In the genomic region with DNA sequence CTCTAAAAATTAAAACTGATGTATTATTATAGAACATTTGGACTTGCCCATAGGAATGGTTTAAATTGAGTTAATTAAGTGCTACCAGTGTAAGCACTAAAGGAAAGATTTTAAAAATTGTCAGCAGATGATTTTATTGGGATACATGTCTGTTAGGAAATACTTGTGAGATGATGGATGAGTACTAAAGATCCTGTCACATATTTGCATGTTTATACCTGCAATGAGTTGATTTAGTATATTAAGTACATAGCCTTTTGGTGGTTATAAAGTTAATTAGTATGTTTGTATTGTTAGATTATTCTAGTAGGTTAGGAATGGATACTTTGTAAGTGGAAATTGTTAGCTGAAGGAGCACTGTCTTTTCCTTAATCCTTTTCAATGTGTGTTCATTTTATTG, we compare ENCODE assay signal across 20 cellular contexts.
DNase-seq lines count a peak whose midpoint lies in the region; ATAC-seq and TF ChIP-seq lines count a peak whose summit lies in the region.
"Had no signal": no experiment of that assay in that cellular context is flagged by ENCODE, and none has a peak within 500 bp of the region (broad histone marks: within the 10 kb centered on the region; RNA-seq: fewer than 3 reads in every experiment).

No MANE protein-coding gene starts in this region.

- peaks cover 5% of the 10 kb centered on the region for H3K79me2 ChIP-seq in mammary epithelial cell (ENCODE audit: insufficient read depth, low read length)

- no peak overlapping the region for H3K9ac ChIP-seq in mammary epithelial cell (ENCODE audit: insufficient read depth, low read length)
- H3K9ac ChIP-seq: BLaER1 treated with 17β-estradiol and CSF1 and Interleukin-3, amounts not matched to agents 10 nM and 100 nM had no signal

- in situ Hi-C loops in mammary epithelial cell (cut with MboI; ENCODE audit: low sequenced_read_pairs in 2 of 2): no loop called here

- intact Hi-C loops in mammary epithelial cell (cut with micrococcal nuclease): no loop called here
- intact Hi-C loops in breast epithelium (cut with DNase I; ENCODE audit: low total_unique reads): no loop called here

- DNase-seq in mammary epithelial cell (peak; percentile 25), breast epithelium (ENCODE audit: low spot score in 2 of 2) (no peak), RWPE1 (ENCODE audit: low spot score) (peak; percentile 8), foreskin keratinocyte (peak; percentile 18 to 47), DMS 273 treated with DMSO at 0.1 percent for 48 hours (lab: John Stamatoyannopoulos, UW) (no peak)
- DNase-seq: 8988T; ACHN; AML-193; BE2C; CD4-positive, alpha-beta T cell; CD8-positive, alpha-beta memory T cell; DMS53; DMS79 treated with DMSO at 0.1 percent for 48 hours; GOT3 had no signal

- dilution Hi-C loops in mammary epithelial cell (cut with HindIII; ENCODE audit: low sequenced_read_pairs): no loop called here

- no peaks in the 10 kb centered on the region for H4K20me1 ChIP-seq in mammary epithelial cell (ENCODE audit: insufficient read depth, low read length)

- H3K4me3 ChIP-seq in mammary epithelial cell (replicated peaks in 1 of 3; ENCODE audit: insufficient read depth in 1 of 3, low read depth in 2 of 3, low read length in 3 of 3): no peak overlapping the region
- no peak overlapping the region for H3K4me3 ChIP-seq in breast epithelium
- H3K4me3 ChIP-seq: A549; BLaER1 treated with 17β-estradiol and CSF1 and Interleukin-3, amounts not matched to agents 10 nM and 100 nM; GM12878; HAP-1 had no signal

- peak overlapping the region; percentile 28 for H3K4me2 ChIP-seq in mammary epithelial cell (ENCODE audit: insufficient read depth, low read depth, low read length)
- H3K4me2 ChIP-seq: A549; BLaER1 treated with 17β-estradiol and CSF1 and Interleukin-3, amounts not matched to agents 10 nM and 100 nM had no signal

- no peak for TF ChIP-seq POLR2A in breast epithelium (IDR thresholded peaks at IDR 0.05)

- POLR2A ChIA-PET in RWPE1 (lab: Yijun Ruan, JAX; ENCODE audit: low non-redundant PET): no interaction called here

- H3K9me3 ChIP-seq in mammary epithelial cell (replicated peaks; ENCODE audit: insufficient read depth, low read length) (no peaks in the 10 kb centered on the region), breast epithelium (no peaks in the 10 kb centered on the region)
- H3K9me3 ChIP-seq: A549; BE2C; BLaER1 treated with 17β-estradiol and CSF1 and Interleukin-3, amounts not matched to agents 10 nM and 100 nM; HAP-1 had no signal

- H3K27ac ChIP-seq in mammary epithelial cell (ENCODE audit: insufficient read depth, low read depth, low read length) (no peak overlapping the region), breast epithelium (no peak overlapping the region), RWPE1 (no peak overlapping the region), foreskin keratinocyte (no peak overlapping the region)
- H3K27ac ChIP-seq: A549; BLaER1 treated with 17β-estradiol and CSF1 and Interleukin-3, amounts not matched to agents 10 nM and 100 nM had no signal

- no TSS peak for BruUV-seq in mammary epithelial cell (replicated peaks; lab: Mats Ljungman, UMichigan)

- CTCF ChIA-PET in mammary epithelial cell (lab: Charles Lee; ENCODE audit: low non-redundant PET): no interaction called here
- CTCF ChIA-PET in RWPE1 (lab: Yijun Ruan, JAX): no interaction called here

- no peak for TF ChIP-seq CTCF in mammary epithelial cell (conservative IDR thresholded peaks at IDR 0.05 in 1 of 2, IDR thresholded peaks at IDR 0.05 in 1 of 2; ENCODE audit: extremely low read depth in 1 of 2, insufficient read depth in 1 of 2, low read depth in 1 of 2, low read length in 2 of 2)
- no peak for TF ChIP-seq CTCF in breast epithelium (IDR thresholded peaks at IDR 0.05)
- no peak for TF ChIP-seq CTCF in RWPE1 (conservative IDR thresholded peaks at IDR 0.05; ENCODE audit: low read depth)
- no peak for TF ChIP-seq CTCF in foreskin keratinocyte (conservative IDR thresholded peaks at IDR 0.05)

- H3K36me3 ChIP-seq in mammary epithelial cell (ENCODE audit: insufficient read depth, low read length): no peaks in the 10 kb centered on the region
- no peaks in the 10 kb centered on the region for H3K36me3 ChIP-seq in breast epithelium
- H3K36me3 ChIP-seq: BE2C, HAP-1 had no signal

- H3K4me1 ChIP-seq in mammary epithelial cell (ENCODE audit: insufficient read depth, low read length) (peaks cover 5% of the 10 kb centered on the region), breast epithelium (no peaks in the 10 kb centered on the region), foreskin keratinocyte (peaks cover 28% of the 10 kb centered on the region)
- H3K4me1 ChIP-seq: BE2C; BLaER1 treated with 17β-estradiol and CSF1 and Interleukin-3, amounts not matched to agents 10 nM and 100 nM; HAP-1 had no signal

- H2AFZ ChIP-seq in mammary epithelial cell (ENCODE audit: low read depth, low read length): no peak overlapping the region

- H3K27me3 ChIP-seq in mammary epithelial cell (ENCODE audit: insufficient read depth, low read length) (no peaks in the 10 kb centered on the region), breast epithelium (no peaks in the 10 kb centered on the region), foreskin keratinocyte (no peaks in the 10 kb centered on the region)
- H3K27me3 ChIP-seq: BE2C; BLaER1 treated with 17β-estradiol and CSF1 and Interleukin-3, amounts not matched to agents 10 nM and 100 nM had no signal

- ATAC-seq in foreskin keratinocyte (no peak), GM21447 (IDR thresholded peaks at IDR 0.05; ENCODE audit: unreplicated experiment) (no peak), GM19467 (IDR thresholded peaks at IDR 0.05; ENCODE audit: unreplicated experiment) (no peak)
- ATAC-seq: A549, GM12878 had no signal

Comparison
In these comparisons a context has a peak if more than half of its experiments do, and no peak if none do; other contexts are left out.
1. DNase-seq: peak in mammary epithelial cell (single experiment), RWPE1 (single experiment) and foreskin keratinocyte (2 of 2); none in breast epithelium (0 of 2) and DMS 273 treated with DMSO at 0.1 percent for 48 hours (single experiment).